Comparison of ENCODE assay signal across 18 cellular contexts in genomic region chr21:42302794-42303193, GRCh38. TPM values are rescaled to one million over a fixed set of nuclear protein-coding genes. Genes with fewer than 3 reads are reported as not detected.
"Had no signal": no experiment of that assay in that cellular context is flagged by ENCODE, and none has a peak within 500 bp of the region (broad histone marks: within the 10 kb centered on the region; RNA-seq: fewer than 3 reads in every experiment).

No MANE protein-coding gene starts in this region.

- H3K9me3 ChIP-seq: uterus had no signal

- H3K9me3 Mint-ChIP-seq: activated CD4-positive, alpha-beta T cell treated with anti-CD3 and anti-CD28 coated beads, Interleukin-2, amount 10 ng/mL, durations not matched to agents 24 days and 14 days; activated T-helper 17 cell treated with anti-CD3 and anti-CD28 coated beads, Interleukin-2, amount 50 U/mL, for 72 hours; central memory CD8-positive, alpha-beta T cell; immature natural killer cell; memory B cell; nephron; stimulated activated naive CD8-positive, alpha-beta T cell treated with anti-CD3 and anti-CD28 coated beads, Interleukin-15, amount 100 ng/mL, for 72 hours; T-helper 1 cell treated with Interleukin-12 subunit alpha and Interleukin-12 subunit beta and Interleukin-4 antibody, amounts not matched to agents 30 μg/mL and 1 μg/mL, for 36 hours had no signal

- H3K4me1 Mint-ChIP-seq: activated T-helper 17 cell treated with anti-CD3 and anti-CD28 coated beads, Interleukin-2, amount 50 U/mL, for 72 hours; central memory CD8-positive, alpha-beta T cell; immature natural killer cell; memory B cell; nephron had no signal

- DNase-seq: activated CD4-positive, alpha-beta T cell treated with anti-CD3 and anti-CD28 coated beads, Interleukin-2, amount 10 ng/mL, durations not matched to agents 24 days and 14 days; activated CD8-positive, alpha-beta memory T cell treated with anti-CD3 and anti-CD28 coated beads for 24 hours; activated naive CD4-positive, alpha-beta T cell treated with anti-CD3 and anti-CD28 coated beads, Interleukin-2, amount 50 U/mL, for 16 hours; effector memory CD4-positive, alpha-beta T cell; immature natural killer cell; occipital lobe; stimulated activated CD4-positive, alpha-beta T cell treated with anti-CD3 and anti-CD28 coated beads, Interleukin-4, amount 100 ng/mL, for 4 hours; stimulated activated naive CD8-positive, alpha-beta T cell treated with anti-CD3 and anti-CD28 coated beads, Interleukin-15, amount 100 ng/mL, for 72 hours; uterus had no signal

- H3K36me3 Mint-ChIP-seq: memory B cell had no signal

- H3K27me3 Mint-ChIP-seq: stimulated activated naive CD8-positive, alpha-beta T cell treated with anti-CD3 and anti-CD28 coated beads, Interleukin-15, amount 100 ng/mL, for 72 hours had no signal

- H3K36me3 ChIP-seq: uterus had no signal

- H3K4me3 ChIP-seq: uterus had no signal

- H3K4me1 ChIP-seq: uterus had no signal

- H3K27ac Mint-ChIP-seq: activated CD4-positive, alpha-beta T cell treated with anti-CD3 and anti-CD28 coated beads, Interleukin-2, amount 10 ng/mL, durations not matched to agents 24 days and 14 days; activated T-helper 17 cell treated with anti-CD3 and anti-CD28 coated beads, Interleukin-2, amount 50 U/mL, for 72 hours; immature natural killer cell; memory B cell; nephron; T-helper 1 cell treated with Interleukin-12 subunit alpha and Interleukin-12 subunit beta and Interleukin-4 antibody, amounts not matched to agents 30 μg/mL and 1 μg/mL, for 36 hours had no signal

- ATAC-seq: activated T-helper 17 cell treated with anti-CD3 and anti-CD28 coated beads, Interleukin-2, amount 50 U/mL, for 72 hours; left colon; stimulated activated naive CD8-positive, alpha-beta T cell treated with anti-CD3 and anti-CD28 coated beads, Interleukin-15, amount 100 ng/mL, for 72 hours had no signal

- H3K4me3 Mint-ChIP-seq: activated CD4-positive, alpha-beta T cell treated with anti-CD3 and anti-CD28 coated beads, Interleukin-2, amount 10 ng/mL, durations not matched to agents 24 days and 14 days; activated T-helper 17 cell treated with anti-CD3 and anti-CD28 coated beads, Interleukin-2, amount 50 U/mL, for 72 hours; central memory CD8-positive, alpha-beta T cell; immature natural killer cell; memory B cell; nephron; stimulated activated naive CD8-positive, alpha-beta T cell treated with anti-CD3 and anti-CD28 coated beads, Interleukin-15, amount 100 ng/mL, for 72 hours; T-helper 1 cell treated with Interleukin-12 subunit alpha and Interleukin-12 subunit beta and Interleukin-4 antibody, amounts not matched to agents 30 μg/mL and 1 μg/mL, for 36 hours had no signal

RNA-seq across cellular contexts. Expression of gene TFF3, which starts 12.4 kb away (rescaled TPM):
- total RNA-seq: activated CD4-positive, alpha-beta T cell treated with anti-CD3 and anti-CD28 coated beads, Interleukin-2, amount 10 ng/mL, durations not matched to agents 24 days and 14 days; activated T-helper 17 cell treated with anti-CD3 and anti-CD28 coated beads, Interleukin-2, amount 50 U/mL, for 72 hours; occipital lobe had no signal

RNA-seq across cellular contexts. Expression of gene TFF2, which starts 48.0 kb away (rescaled TPM):
- total RNA-seq: activated CD4-positive, alpha-beta T cell treated with anti-CD3 and anti-CD28 coated beads, Interleukin-2, amount 10 ng/mL, durations not matched to agents 24 days and 14 days; activated T-helper 17 cell treated with anti-CD3 and anti-CD28 coated beads, Interleukin-2, amount 50 U/mL, for 72 hours; epithelial cell of proximal tubule; glomerular endothelial cell; occipital lobe; skeletal muscle tissue; uterus had no signal
